In genomic region chr7:22052650-22053336, GRCh38 we compare ENCODE assay signal across 24 cellular contexts.
"Had no signal": no experiment of that assay in that cellular context is flagged by ENCODE, and none has a peak within 500 bp of the region (broad histone marks: within the 10 kb centered on the region; RNA-seq: fewer than 3 reads in every experiment).

No MANE protein-coding gene starts in this region.

- H3K27ac ChIP-seq: ascending aorta, brain microvascular endothelial cell, cardiac muscle cell, KMS-11, Peyer's patch, SJSA1 had no signal

- H3K36me3 ChIP-seq: ascending aorta, brain microvascular endothelial cell, cardiac muscle cell, Peyer's patch, SJSA1 had no signal

- H3K4me2 ChIP-seq: KMS-11 had no signal

- H3K4me3 Mint-ChIP-seq: activated B cell treated with CpG ODN at 0.5 μM for 24 hours; activated CD4-positive, alpha-beta T cell treated with anti-CD3 and anti-CD28 coated beads, Interleukin-2, amount 10 ng/mL, durations not matched to agents 24 days and 14 days; activated CD8-positive, alpha-beta memory T cell treated with anti-CD3 and anti-CD28 coated beads, Interleukin-2, amount 10 ng/mL, durations not matched to agents 7 days and 5 days; activated naive CD4-positive, alpha-beta T cell treated with anti-CD3 and anti-CD28 coated beads, Interleukin-2, amount 50 U/mL, for 24 hours; activated T-cell treated with anti-CD3 and anti-CD28 coated beads, Interleukin-2, amount 50 U/mL, for 24 hours; activated T-helper 1 cell treated with anti-CD3 and anti-CD28 coated beads, Interleukin-12 subunit alpha, Interleukin-12 subunit beta, Interleukin-2, Interleukin-4 antibody, amounts not matched to agents 30 ng/mL and 10 ng/mL and 1 ng/mL, durations not matched to agents 14 hours and 24 hours and 36 hours; T-helper 1 cell treated with Interleukin-12 subunit alpha and Interleukin-12 subunit beta and Interleukin-4 antibody, amounts not matched to agents 30 μg/mL and 1 μg/mL, for 36 hours had no signal

- H3K27me3 ChIP-seq: ascending aorta, brain microvascular endothelial cell, Peyer's patch, SJSA1 had no signal

- H3K4me1 Mint-ChIP-seq: activated B cell treated with CpG ODN at 0.5 μM for 24 hours; activated CD4-positive, alpha-beta T cell treated with anti-CD3 and anti-CD28 coated beads, Interleukin-2, amount 10 ng/mL, durations not matched to agents 24 days and 14 days; activated CD8-positive, alpha-beta memory T cell treated with anti-CD3 and anti-CD28 coated beads, Interleukin-2, amount 10 ng/mL, durations not matched to agents 7 days and 5 days; activated naive CD4-positive, alpha-beta T cell treated with anti-CD3 and anti-CD28 coated beads, Interleukin-2, amount 50 U/mL, for 24 hours had no signal

- H3K4me1 ChIP-seq: ascending aorta, Peyer's patch, SJSA1 had no signal

- DNase-seq: activated B cell treated with CpG ODN at 0.5 μM for 24 hours; activated CD4-positive, alpha-beta T cell treated with anti-CD3 and anti-CD28 coated beads for 1 hour; activated CD4-positive, alpha-beta T cell treated with anti-CD3 and anti-CD28 coated beads, Interleukin-2, amount 10 ng/mL, durations not matched to agents 24 days and 14 days; activated CD4-positive, alpha-beta T cell treated with anti-CD3 and anti-CD28 coated beads, Interleukin-2, amount 50 U/mL, for 48 hours; activated CD8-positive, alpha-beta memory T cell treated with anti-CD3 and anti-CD28 coated beads, Interleukin-2, amount 10 ng/mL, durations not matched to agents 7 days and 5 days; activated effector memory CD4-positive, alpha-beta T cell treated with Interleukin-2 at 50 U/mL for 16 hours; activated naive CD4-positive, alpha-beta T cell; activated T-cell treated with anti-CD3 and anti-CD28 coated beads, Interleukin-2, amount 50 U/mL, for 24 hours; amniotic stem cell; brain microvascular endothelial cell; NCI-H1092; NCI-H2029; NCI-H2107; NCI-H345; NCI-H510A treated with DMSO at 0.1 percent for 48 hours; Peyer's patch; SHP77 had no signal

- ATAC-seq: activated CD8-positive, alpha-beta memory T cell treated with anti-CD3 and anti-CD28 coated beads, Interleukin-2, amount 10 ng/mL, durations not matched to agents 7 days and 5 days had no signal

- H3K36me3 Mint-ChIP-seq: activated CD8-positive, alpha-beta memory T cell treated with anti-CD3 and anti-CD28 coated beads, Interleukin-2, amount 10 ng/mL, durations not matched to agents 7 days and 5 days; activated naive CD4-positive, alpha-beta T cell treated with anti-CD3 and anti-CD28 coated beads, Interleukin-2, amount 50 U/mL, for 24 hours had no signal

- H3K9me3 Mint-ChIP-seq: activated B cell treated with CpG ODN at 0.5 μM for 24 hours; activated CD4-positive, alpha-beta T cell treated with anti-CD3 and anti-CD28 coated beads, Interleukin-2, amount 10 ng/mL, durations not matched to agents 24 days and 14 days; activated naive CD4-positive, alpha-beta T cell treated with anti-CD3 and anti-CD28 coated beads, Interleukin-2, amount 50 U/mL, for 24 hours; activated T-cell treated with anti-CD3 and anti-CD28 coated beads, Interleukin-2, amount 50 U/mL, for 24 hours; activated T-helper 1 cell treated with anti-CD3 and anti-CD28 coated beads, Interleukin-12 subunit alpha, Interleukin-12 subunit beta, Interleukin-2, Interleukin-4 antibody, amounts not matched to agents 30 ng/mL and 10 ng/mL and 1 ng/mL, durations not matched to agents 14 hours and 24 hours and 36 hours; T-helper 1 cell treated with Interleukin-12 subunit alpha and Interleukin-12 subunit beta and Interleukin-4 antibody, amounts not matched to agents 30 μg/mL and 1 μg/mL, for 36 hours had no signal

- H3K4me3 ChIP-seq: ascending aorta, cardiac muscle cell, Peyer's patch, SJSA1 had no signal

- H3K9ac ChIP-seq: KMS-11 had no signal

- H3K27ac Mint-ChIP-seq: activated B cell treated with CpG ODN at 0.5 μM for 24 hours; activated CD4-positive, alpha-beta T cell treated with anti-CD3 and anti-CD28 coated beads, Interleukin-2, amount 10 ng/mL, durations not matched to agents 24 days and 14 days; activated CD8-positive, alpha-beta memory T cell treated with anti-CD3 and anti-CD28 coated beads, Interleukin-2, amount 10 ng/mL, durations not matched to agents 7 days and 5 days; activated naive CD4-positive, alpha-beta T cell treated with anti-CD3 and anti-CD28 coated beads, Interleukin-2, amount 50 U/mL, for 24 hours; activated T-cell treated with anti-CD3 and anti-CD28 coated beads, Interleukin-2, amount 50 U/mL, for 24 hours; activated T-helper 1 cell treated with anti-CD3 and anti-CD28 coated beads, Interleukin-12 subunit alpha, Interleukin-12 subunit beta, Interleukin-2, Interleukin-4 antibody, amounts not matched to agents 30 ng/mL and 10 ng/mL and 1 ng/mL, durations not matched to agents 14 hours and 24 hours and 36 hours; T-helper 1 cell treated with Interleukin-12 subunit alpha and Interleukin-12 subunit beta and Interleukin-4 antibody, amounts not matched to agents 30 μg/mL and 1 μg/mL, for 36 hours had no signal

- H3K9me3 ChIP-seq: ascending aorta, Peyer's patch, SJSA1 had no signal
